Comparison of ENCODE assay signal across 15 cellular contexts in genomic region chr12:58105225-58106119, GRCh38.
DNase-seq lines count a peak whose midpoint lies in the region; ATAC-seq, FAIRE-seq and TF ChIP-seq lines count a peak whose summit lies in the region.
"Had no signal": no experiment of that assay in that cellular context is flagged by ENCODE, and none has a peak within 500 bp of the region (broad histone marks: within the 10 kb centered on the region; RNA-seq: fewer than 3 reads in every experiment).

No MANE protein-coding gene starts in this region.

- H3K27me3 ChIP-seq in bronchial epithelial cell (ENCODE audit: control insufficient read depth, insufficient read depth, low read length) (no peaks in the 10 kb centered on the region), kidney epithelial cell (ENCODE audit: control insufficient read depth, insufficient read depth, low read length) (no peaks in the 10 kb centered on the region), left lung (no peaks in the 10 kb centered on the region)
- H3K27me3 ChIP-seq: spleen had no signal

- DNase-seq in LHCN-M2 (ENCODE audit: low read depth) (peak; percentile 5), bronchial epithelial cell (ENCODE audit: low read depth) (peak; percentile 16), kidney epithelial cell (ENCODE audit: low read depth) (no peak), left lung (no peak), glutamatergic neuron (no peak)
- DNase-seq: activated CD4-positive, alpha-beta T cell treated with anti-CD3 and anti-CD28 coated beads for 4 hours; activated naive CD8-positive, alpha-beta T cell treated with anti-CD3 and anti-CD28 coated beads, Interleukin-2, amount 10 ng/mL, durations not matched to agents 7 days and 5 days; NCI-H146; spleen; stimulated activated naive B cell treated with anti-CD40 and anti-IgM and Interleukin-4, amounts not matched to agents 10 μg/mL and 1 μg/mL and 100 μg/mL, for 72 hours had no signal

- ATAC-seq in left lung, result no peak
- ATAC-seq in GM19324 (IDR thresholded peaks at IDR 0.05; ENCODE audit: low FRiP score, unreplicated experiment), result no peak
- no peak for ATAC-seq in GM21367 (IDR thresholded peaks at IDR 0.05; ENCODE audit: unreplicated experiment)
- ATAC-seq: stimulated activated naive B cell treated with anti-CD40 and anti-IgM and Interleukin-4, amounts not matched to agents 10 μg/mL and 1 μg/mL and 100 μg/mL, for 72 hours had no signal

- intact Hi-C loops in left lung (cut with DNase I), result no loop called here

- no peak overlapping the region for H3K27ac ChIP-seq in C4-2B
- H3K27ac ChIP-seq in left lung, result no peak overlapping the region
- H3K27ac ChIP-seq: spleen had no signal

- no peaks in the 10 kb centered on the region for H3K4me1 ChIP-seq in left lung
- H3K4me1 ChIP-seq: spleen had no signal

- H3K36me3 Mint-ChIP-seq in glutamatergic neuron (ENCODE audit: unreplicated experiment), result no peaks in the 10 kb centered on the region
- H3K36me3 Mint-ChIP-seq: activated naive CD8-positive, alpha-beta T cell treated with anti-CD3 and anti-CD28 coated beads, Interleukin-2, amount 10 ng/mL, durations not matched to agents 7 days and 5 days; stimulated activated naive B cell treated with anti-CD40 and anti-IgM and Interleukin-4, amounts not matched to agents 10 μg/mL and 1 μg/mL and 100 μg/mL, for 72 hours had no signal

- H3K4me1 Mint-ChIP-seq in glutamatergic neuron (ENCODE audit: low read depth, unreplicated experiment), result no peaks in the 10 kb centered on the region
- H3K4me1 Mint-ChIP-seq: activated naive CD8-positive, alpha-beta T cell treated with anti-CD3 and anti-CD28 coated beads, Interleukin-2, amount 10 ng/mL, durations not matched to agents 7 days and 5 days; stimulated activated naive B cell treated with anti-CD40 and anti-IgM and Interleukin-4, amounts not matched to agents 10 μg/mL and 1 μg/mL and 100 μg/mL, for 72 hours had no signal

- no peak overlapping the region for H3K4me3 Mint-ChIP-seq in glutamatergic neuron (ENCODE audit: unreplicated experiment)
- H3K4me3 Mint-ChIP-seq: activated naive CD8-positive, alpha-beta T cell treated with anti-CD3 and anti-CD28 coated beads, Interleukin-2, amount 10 ng/mL, durations not matched to agents 7 days and 5 days; stimulated activated naive B cell treated with anti-CD40 and anti-IgM and Interleukin-4, amounts not matched to agents 10 μg/mL and 1 μg/mL and 100 μg/mL, for 72 hours had no signal

- H3K27ac Mint-ChIP-seq in glutamatergic neuron (ENCODE audit: unreplicated experiment), result no peak overlapping the region
- H3K27ac Mint-ChIP-seq: activated naive CD8-positive, alpha-beta T cell treated with anti-CD3 and anti-CD28 coated beads, Interleukin-2, amount 10 ng/mL, durations not matched to agents 7 days and 5 days; stimulated activated naive B cell treated with anti-CD40 and anti-IgM and Interleukin-4, amounts not matched to agents 10 μg/mL and 1 μg/mL and 100 μg/mL, for 72 hours had no signal

- FAIRE-seq in bronchial epithelial cell (lab: Jason Lieb, UNC), result no peak
- FAIRE-seq: D721Med, frontal cortex had no signal

- H3K9me3 Mint-ChIP-seq in glutamatergic neuron (ENCODE audit: unreplicated experiment), result peaks cover 2% of the 10 kb centered on the region

- H3K4me3 ChIP-seq in bronchial epithelial cell (ENCODE audit: low read depth, low read length) (no peak overlapping the region), kidney epithelial cell (ENCODE audit: low read depth, low read length) (no peak overlapping the region), left lung (no peak overlapping the region)
- H3K4me3 ChIP-seq: spleen had no signal

- H3K27me3 Mint-ChIP-seq in glutamatergic neuron (ENCODE audit: unreplicated experiment), result no peaks in the 10 kb centered on the region

- H3K36me3 ChIP-seq in bronchial epithelial cell (ENCODE audit: control insufficient read depth, insufficient read depth, low read length), result no peaks in the 10 kb centered on the region
- no peaks in the 10 kb centered on the region for H3K36me3 ChIP-seq in kidney epithelial cell (ENCODE audit: control insufficient read depth, insufficient read depth, low read length)
- H3K36me3 ChIP-seq in left lung, result no peaks in the 10 kb centered on the region
- H3K36me3 ChIP-seq: spleen had no signal

- peaks cover 0 to 4% of the 10 kb centered on the region in 2 donors for H3K9me3 ChIP-seq in left lung

- TF ChIP-seq CTCF in C4-2B (conservative IDR thresholded peaks at IDR 0.05) (peak; percentile 55), bronchial epithelial cell (IDR thresholded peaks at IDR 0.05; ENCODE audit: insufficient read depth, low read length, severe bottlenecking) (peak; percentile 26), kidney epithelial cell (IDR thresholded peaks at IDR 0.05; ENCODE audit: insufficient read depth, low read length, poor library complexity, severe bottlenecking) (peak; percentile 31), left lung (IDR thresholded peaks at IDR 0.05) (no peak), glutamatergic neuron (IDR thresholded peaks at IDR 0.05; ENCODE audit: partially characterized antibody, unreplicated experiment) (no peak)

Comparison
In these comparisons a context has a peak if more than half of its experiments do, and no peak if none do; other contexts are left out.
1. CTCF ChIP-seq: peak in C4-2B (single experiment), bronchial epithelial cell (single experiment) and kidney epithelial cell (single experiment); none in left lung (0 of 2) and glutamatergic neuron (single experiment).
2. DNase-seq: peak in LHCN-M2 (single experiment) and bronchial epithelial cell (single experiment); none in kidney epithelial cell (single experiment), left lung (0 of 2) and glutamatergic neuron (single experiment).